In genomic region chr3:18902081-18902793, GRCh38 we compare ENCODE assay signal across 15 cellular contexts.
A peak's percentile ranks its signal among the peaks of the same experiment; 100 is the strongest.
DNase-seq lines count a peak whose midpoint lies in the region; ATAC-seq, FAIRE-seq and TF ChIP-seq lines count a peak whose summit lies in the region.
"Had no signal": no experiment of that assay in that cellular context is flagged by ENCODE, and none has a peak within 500 bp of the region (broad histone marks: within the 10 kb centered on the region; RNA-seq: fewer than 3 reads in every experiment).

No MANE protein-coding gene starts in this region.

- H3K27ac Mint-ChIP-seq in natural killer cell, result no peak overlapping the region
- no peak overlapping the region for H3K27ac Mint-ChIP-seq in stimulated activated naive CD8-positive, alpha-beta T cell treated with anti-CD3 and anti-CD28 coated beads, Interleukin-15, amount 100 ng/mL, for 72 hours
- H3K27ac Mint-ChIP-seq: CD4-positive, alpha-beta T cell; HFFc6 had no signal

- ATAC-seq in natural killer cell (no peak), GM21723 (IDR thresholded peaks at IDR 0.05; ENCODE audit: unreplicated experiment) (no peak)
- ATAC-seq in stimulated activated naive CD8-positive, alpha-beta T cell treated with anti-CD3 and anti-CD28 coated beads, Interleukin-15, amount 100 ng/mL, for 72 hours, result no peak
- ATAC-seq: A549 had no signal

- intact Hi-C loops in OCI-LY7 (cut with micrococcal nuclease; ENCODE audit: unreplicated experiment) (no loop called here), natural killer cell (cut with micrococcal nuclease) (no loop called here)

- H3K27me3 Mint-ChIP-seq in natural killer cell (ENCODE audit: low read depth in 2 of 2), result peaks cover 0 to 21% of the 10 kb centered on the region in 2 donors
- H3K27me3 Mint-ChIP-seq in stimulated activated naive CD8-positive, alpha-beta T cell treated with anti-CD3 and anti-CD28 coated beads, Interleukin-15, amount 100 ng/mL, for 72 hours, result no peaks in the 10 kb centered on the region
- H3K27me3 Mint-ChIP-seq: CD4-positive, alpha-beta T cell had no signal

- peaks cover 17 to 56% (median 34%) of the 10 kb centered on the region in 10 experiments for H3K4me1 ChIP-seq in BLaER1 treated with 17β-estradiol and CSF1 and Interleukin-3, amounts not matched to agents 10 nM and 100 nM
- peaks cover 43% of the 10 kb centered on the region for H3K4me1 ChIP-seq in OCI-LY7 (ENCODE audit: insufficient read depth, low read length, poor library complexity, severe bottlenecking)
- H3K4me1 ChIP-seq: A549 had no signal

- peak; percentile 49 for FAIRE-seq in islet of Langerhans (lab: Jason Lieb, UNC)
- FAIRE-seq: A549, GM18507 had no signal

- no peak overlapping the region for H3K4me3 ChIP-seq in BLaER1 treated with 17β-estradiol and CSF1 and Interleukin-3, amounts not matched to agents 10 nM and 100 nM
- H3K4me3 ChIP-seq in OCI-LY7 (ENCODE audit: low read depth, low read length, poor library complexity, severe bottlenecking), result no peak overlapping the region
- H3K4me3 ChIP-seq: A549 had no signal

- H3K9me3 Mint-ChIP-seq in natural killer cell, result no peaks in the 10 kb centered on the region
- H3K9me3 Mint-ChIP-seq in stimulated activated naive CD8-positive, alpha-beta T cell treated with anti-CD3 and anti-CD28 coated beads, Interleukin-15, amount 100 ng/mL, for 72 hours, result no peaks in the 10 kb centered on the region
- H3K9me3 Mint-ChIP-seq: CD4-positive, alpha-beta T cell had no signal

- DNase-seq in OCI-LY7 (ENCODE audit: low spot score) (no peak), natural killer cell (no peak)
- DNase-seq in stimulated activated naive CD8-positive, alpha-beta T cell treated with anti-CD3 and anti-CD28 coated beads, Interleukin-15, amount 100 ng/mL, for 72 hours, result no peak
- DNase-seq: Calu3; CD4-positive, alpha-beta T cell; DMS 273 treated with DMSO at 0.1 percent for 48 hours; HCEC 1CT; HFFc6; KG1 had no signal

- no peak for TF ChIP-seq CTCF in OCI-LY7 (conservative IDR thresholded peaks at IDR 0.05; ENCODE audit: low read length)
- TF ChIP-seq CTCF in natural killer cell (IDR thresholded peaks at IDR 0.05), result no peak

- no peak overlapping the region for H3K9ac ChIP-seq in BLaER1 treated with 17β-estradiol and CSF1 and Interleukin-3, amounts not matched to agents 10 nM and 100 nM

- POLR2A ChIA-PET in OCI-LY7 (lab: Charles Lee), result interaction anchor here (1.2 to 2.7 kb wide), 4 partner anchors 11 to 71 kb away, joined by 3 to 10 read pairs (median 6); no protein-coding TSS in a partner anchor

- no peaks in the 10 kb centered on the region for H3K36me3 Mint-ChIP-seq in natural killer cell

- no peak overlapping the region for H3K4me3 Mint-ChIP-seq in natural killer cell
- no peak overlapping the region for H3K4me3 Mint-ChIP-seq in stimulated activated naive CD8-positive, alpha-beta T cell treated with anti-CD3 and anti-CD28 coated beads, Interleukin-15, amount 100 ng/mL, for 72 hours
- H3K4me3 Mint-ChIP-seq: CD4-positive, alpha-beta T cell; HFFc6 had no signal

- CTCF ChIA-PET in OCI-LY7 (lab: Charles Lee; ENCODE audit: unreplicated experiment), result no interaction called here

- H4K20me1 ChIP-seq in BLaER1 treated with 17β-estradiol and CSF1 and Interleukin-3, amounts not matched to agents 10 nM and 100 nM, result no peaks in the 10 kb centered on the region
- no peaks in the 10 kb centered on the region for H4K20me1 ChIP-seq in OCI-LY7 (ENCODE audit: insufficient read depth, low read length)

- H3K9me3 ChIP-seq in BLaER1 treated with 17β-estradiol and CSF1 and Interleukin-3, amounts not matched to agents 10 nM and 100 nM (replicated peaks in 1 of 11), result no peaks in the 10 kb centered on the region
- no peaks in the 10 kb centered on the region for H3K9me3 ChIP-seq in OCI-LY7 (ENCODE audit: low read length)
- H3K9me3 ChIP-seq: A549 had no signal

- H3K79me2 ChIP-seq in OCI-LY7 (ENCODE audit: insufficient read depth, low read depth, low read length), result no peaks in the 10 kb centered on the region

- H3K9me2 ChIP-seq in OCI-LY7 (ENCODE audit: insufficient read depth, low read length), result no peaks in the 10 kb centered on the region

- no peaks in the 10 kb centered on the region for H3K36me3 ChIP-seq in BLaER1 treated with 17β-estradiol and CSF1 and Interleukin-3, amounts not matched to agents 10 nM and 100 nM
- H3K36me3 ChIP-seq in OCI-LY7 (ENCODE audit: insufficient read depth, low read length), result no peaks in the 10 kb centered on the region

- H3K27ac ChIP-seq in BLaER1 treated with 17β-estradiol and CSF1 and Interleukin-3, amounts not matched to agents 10 nM and 100 nM, result peak overlapping the region in 1 of 11 experiments; percentile 14; a peak in 1 of 22 replicates
- no peak overlapping the region for H3K27ac ChIP-seq in OCI-LY7 (ENCODE audit: low read depth, low read length, poor library complexity, severe bottlenecking)
- H3K27ac ChIP-seq: A549, HL-60 had no signal

- peak overlapping the region; percentile 41; the same call in 1 of the 2 replicates for H2AFZ ChIP-seq in OCI-LY7 (ENCODE audit: low read length)

- no TSS peak for BruUV-seq in OCI-LY7 (replicated peaks; lab: Mats Ljungman, UMichigan)

- H3K4me1 Mint-ChIP-seq in natural killer cell, result peaks cover 5 to 7% of the 10 kb centered on the region in 2 donors
- no peaks in the 10 kb centered on the region for H3K4me1 Mint-ChIP-seq in stimulated activated naive CD8-positive, alpha-beta T cell treated with anti-CD3 and anti-CD28 coated beads, Interleukin-15, amount 100 ng/mL, for 72 hours

- H3K27me3 ChIP-seq in BLaER1 treated with 17β-estradiol and CSF1 and Interleukin-3, amounts not matched to agents 10 nM and 100 nM, result no peaks in the 10 kb centered on the region

- H3K4me2 ChIP-seq in BLaER1 treated with 17β-estradiol and CSF1 and Interleukin-3, amounts not matched to agents 10 nM and 100 nM, result peak overlapping the region in 7 of 11 experiments; percentile 0 to 92 (median 75); a peak in 10 of 22 replicates
- no peak overlapping the region for H3K4me2 ChIP-seq in OCI-LY7 (ENCODE audit: low read length)
- H3K4me2 ChIP-seq: A549 had no signal
